18 cellular contexts compared by ENCODE assay signal in the genomic region with DNA sequence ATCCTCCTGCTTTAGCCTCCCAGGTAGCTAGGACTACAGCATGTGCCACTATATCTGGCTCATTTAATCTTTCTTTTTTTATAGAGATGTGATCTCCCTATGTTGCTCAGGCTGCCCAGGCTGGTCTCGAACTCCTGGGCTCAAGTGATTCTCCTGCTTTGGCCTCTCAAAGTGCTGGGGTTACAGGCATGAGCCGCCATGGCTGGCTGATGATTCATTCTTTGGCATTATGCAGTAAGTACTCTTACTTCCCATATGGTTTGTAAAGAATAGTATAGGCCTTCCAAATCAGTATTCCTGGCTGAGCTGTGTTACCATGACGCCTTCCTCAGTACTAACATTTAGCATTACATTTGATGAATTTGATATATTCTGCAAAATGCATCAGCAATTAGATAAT. TPM values are rescaled to one million over a fixed set of nuclear protein-coding genes. Genes with fewer than 3 reads are reported as not detected.
DNase-seq lines count a peak whose midpoint lies in the region; ATAC-seq and TF ChIP-seq lines count a peak whose summit lies in the region.
"Had no signal": no experiment of that assay in that cellular context is flagged by ENCODE, and none has a peak within 500 bp of the region (broad histone marks: within the 10 kb centered on the region; RNA-seq: fewer than 3 reads in every experiment).

No MANE protein-coding gene starts in this region.

- intact Hi-C loops in PC-3 (cut with micrococcal nuclease) (loop anchor here (2.0 to 5.0 kb wide), 2 partner anchors 123 to 196 kb away; no protein-coding TSS in a partner anchor), ascending aorta (cut with DNase I) (no loop called here)

- CTCF ChIA-PET in PC-3 (lab: Charles Lee): no interaction called here

- H3K27me3 Mint-ChIP-seq in T-helper 2 cell treated with Interferon-gamma antibody and Interleukin-4, amounts not matched to agents 5 μg/mL and 100 μg/mL, for 36 hours (ENCODE audit: low read depth): no peaks in the 10 kb centered on the region
- H3K27me3 Mint-ChIP-seq: B cell had no signal

- H3K9me3 ChIP-seq in PC-3 (ENCODE audit: low read length): no peaks in the 10 kb centered on the region
- no peaks in the 10 kb centered on the region for H3K9me3 ChIP-seq in ascending aorta
- H3K9me3 ChIP-seq in upper lobe of left lung: no peaks in the 10 kb centered on the region
- H3K9me3 ChIP-seq: mucosa of descending colon, thyroid gland had no signal

- peak; percentile 30 for DNase-seq in stimulated activated CD4-positive, alpha-beta T cell treated with anti-CD3 and anti-CD28 coated beads, Interleukin-15, amount 100 ng/mL, for 24 hours
- no peak for DNase-seq in stimulated activated CD4-positive, alpha-beta T cell treated with anti-CD3 and anti-CD28 coated beads, Interleukin-4, amount 100 ng/mL, for 4 hours
- DNase-seq in T-helper 2 cell treated with Interferon-gamma antibody and Interleukin-4, amounts not matched to agents 5 μg/mL and 100 μg/mL, for 36 hours (ENCODE audit: low spot score): no peak
- DNase-seq in fibroblast of mammary gland (ENCODE audit: low read depth) (peak; percentile 52), PC-3 (no peak), COLO829 (ENCODE audit: low spot score) (no peak), ascending aorta (ENCODE audit: low spot score in 2 of 2) (no peak), upper lobe of left lung (no peak)
- DNase-seq: activated effector memory CD4-positive, alpha-beta T cell treated with Interleukin-2 at 50 U/mL for 16 hours; DMS79; mucosa of descending colon; NCI-H1048; NCI-H2171; NK-92 treated with Interleukin-12 subunit alpha and Interleukin-12 subunit beta, amount 100 ng/mL, for 24 hours; posterior cingulate gyrus; stimulated activated CD4-positive, alpha-beta T cell treated with anti-CD3 and anti-CD28 coated beads, Interleukin-12 subunit alpha, Interleukin-12 subunit beta, amount 100 ng/mL, for 4 hours; thyroid gland had no signal

- ATAC-seq in PC-3 (no peak), upper lobe of left lung (ENCODE audit: low FRiP score in 2 of 2) (no peak)
- ATAC-seq: mucosa of descending colon had no signal

- POLR2A ChIA-PET in PC-3 (lab: Charles Lee; ENCODE audit: unreplicated experiment): no interaction called here

- BruUV-seq in PC-3 (replicated peaks; lab: Mats Ljungman, UMichigan): no TSS peak

- H3F3A ChIP-seq in PC-3 (ENCODE audit: low read length, unreplicated experiment): no peaks in the 10 kb centered on the region

- H3K9me2 ChIP-seq in PC-3 (replicated peaks; ENCODE audit: low read length): no peaks in the 10 kb centered on the region

- H3K36me3 Mint-ChIP-seq in T-helper 2 cell treated with Interferon-gamma antibody and Interleukin-4, amounts not matched to agents 5 μg/mL and 100 μg/mL, for 36 hours (ENCODE audit: low read depth): peaks cover 5% of the 10 kb centered on the region

- WGBS in upper lobe of left lung, 2 donors: 88 to 93% methylated on average over 3 of the region's 3 CpGs

- peak overlapping the region; percentile 82 for H3K27ac Mint-ChIP-seq in T-helper 2 cell treated with Interferon-gamma antibody and Interleukin-4, amounts not matched to agents 5 μg/mL and 100 μg/mL, for 36 hours
- H3K27ac Mint-ChIP-seq: B cell had no signal

- H3K79me2 ChIP-seq in PC-3 (ENCODE audit: low read length): no peaks in the 10 kb centered on the region

- H3K4me3 Mint-ChIP-seq in T-helper 2 cell treated with Interferon-gamma antibody and Interleukin-4, amounts not matched to agents 5 μg/mL and 100 μg/mL, for 36 hours: peak overlapping the region; percentile 37
- H3K4me3 Mint-ChIP-seq: B cell had no signal

- H3K4me1 Mint-ChIP-seq in T-helper 2 cell treated with Interferon-gamma antibody and Interleukin-4, amounts not matched to agents 5 μg/mL and 100 μg/mL, for 36 hours (ENCODE audit: low read depth): peaks cover 43% of the 10 kb centered on the region

- TF ChIP-seq POLR2A in upper lobe of left lung (IDR thresholded peaks at IDR 0.05): no peak

- TF ChIP-seq CTCF in fibroblast of mammary gland (conservative IDR thresholded peaks at IDR 0.05; ENCODE audit: control insufficient read depth, insufficient read depth, low read depth, low read length) (no peak), PC-3 (conservative IDR thresholded peaks at IDR 0.05; ENCODE audit: low read depth, low read length) (no peak), ascending aorta (IDR thresholded peaks at IDR 0.05) (no peak), upper lobe of left lung (IDR thresholded peaks at IDR 0.05) (no peak)

- no peak overlapping the region for H3K27ac ChIP-seq in PC-3 (ENCODE audit: low read length)
- no peak overlapping the region for H3K27ac ChIP-seq in ascending aorta
- no peak overlapping the region for H3K27ac ChIP-seq in upper lobe of left lung
- H3K27ac ChIP-seq: thyroid gland had no signal

- no peak overlapping the region for H3K4me2 ChIP-seq in PC-3 (ENCODE audit: low read length)

- H3K4me1 ChIP-seq in PC-3 (ENCODE audit: insufficient read depth, low read length): no peaks in the 10 kb centered on the region
- no peaks in the 10 kb centered on the region for H3K4me1 ChIP-seq in ascending aorta
- H3K4me1 ChIP-seq in upper lobe of left lung: peaks cover 0 to 13% (median 7%) of the 10 kb centered on the region in 4 donors

- H3K9me3 Mint-ChIP-seq in T-helper 2 cell treated with Interferon-gamma antibody and Interleukin-4, amounts not matched to agents 5 μg/mL and 100 μg/mL, for 36 hours: no peaks in the 10 kb centered on the region

- no peaks in the 10 kb centered on the region for H4K20me1 ChIP-seq in PC-3 (ENCODE audit: low read length)

- H3K36me3 ChIP-seq in PC-3 (ENCODE audit: low read depth, low read length) (no peaks in the 10 kb centered on the region), ascending aorta (no peaks in the 10 kb centered on the region), upper lobe of left lung (no peaks in the 10 kb centered on the region)
- H3K36me3 ChIP-seq: thyroid gland had no signal

- H3K9ac ChIP-seq in PC-3 (ENCODE audit: low read length): no peak overlapping the region

- no peaks in the 10 kb centered on the region for H3K27me3 ChIP-seq in PC-3 (ENCODE audit: low read length)
- no peaks in the 10 kb centered on the region for H3K27me3 ChIP-seq in ascending aorta
- H3K27me3 ChIP-seq in upper lobe of left lung: no peaks in the 10 kb centered on the region
- H3K27me3 ChIP-seq: thyroid gland had no signal

- TF ChIP-seq EP300 in upper lobe of left lung (IDR thresholded peaks at IDR 0.05): no peak

- no peak overlapping the region for H2AFZ ChIP-seq in PC-3 (ENCODE audit: low read length)

- H3K4me3 ChIP-seq in fibroblast of mammary gland (ENCODE audit: control insufficient read depth, low read depth, low read length) (no peak overlapping the region), PC-3 (ENCODE audit: low read length) (no peak overlapping the region), ascending aorta (no peak overlapping the region), upper lobe of left lung (no peak overlapping the region)
- H3K4me3 ChIP-seq: mucosa of descending colon, thyroid gland had no signal

RNA-seq across cellular contexts. Expression of gene MIA2, which starts 3.3 kb away (rescaled TPM):
- 11.8 and 12.3 TPM in 2 replicates for total RNA-seq in PC-3 (2014; rRNA removed)
- total RNA-seq in ascending aorta: 14.4 TPM
- 10 to 100 TPM; 13.0 to 56.8 (median 25.4) TPM for total RNA-seq in upper lobe of left lung

RNA-seq across cellular contexts. Expression of gene PNN, which starts 55.4 kb away (rescaled TPM):
- total RNA-seq in PC-3 (2014; rRNA removed): 36.7 and 45.6 TPM in 2 replicates
- 19.3 TPM for total RNA-seq in ascending aorta
- 100 to 1,000 TPM in 1 of 6 donors, 10 to 100 TPM in 5; 24.9 to 177 (median 46.7) TPM for total RNA-seq in upper lobe of left lung

Comparison
In these comparisons a context has a peak if more than half of its experiments do, and no peak if none do; other contexts are left out.
1. DNase-seq: peak in stimulated activated CD4-positive, alpha-beta T cell treated with anti-CD3 and anti-CD28 coated beads, Interleukin-15, amount 100 ng/mL, for 24 hours (single experiment) and fibroblast of mammary gland (single experiment); none in stimulated activated CD4-positive, alpha-beta T cell treated with anti-CD3 and anti-CD28 coated beads, Interleukin-4, amount 100 ng/mL, for 4 hours (0 of 2), T-helper 2 cell treated with Interferon-gamma antibody and Interleukin-4, amounts not matched to agents 5 μg/mL and 100 μg/mL, for 36 hours (single experiment), PC-3 (single experiment), COLO829 (single experiment), ascending aorta (0 of 2) and upper lobe of left lung (0 of 2).